In the genomic region with DNA sequence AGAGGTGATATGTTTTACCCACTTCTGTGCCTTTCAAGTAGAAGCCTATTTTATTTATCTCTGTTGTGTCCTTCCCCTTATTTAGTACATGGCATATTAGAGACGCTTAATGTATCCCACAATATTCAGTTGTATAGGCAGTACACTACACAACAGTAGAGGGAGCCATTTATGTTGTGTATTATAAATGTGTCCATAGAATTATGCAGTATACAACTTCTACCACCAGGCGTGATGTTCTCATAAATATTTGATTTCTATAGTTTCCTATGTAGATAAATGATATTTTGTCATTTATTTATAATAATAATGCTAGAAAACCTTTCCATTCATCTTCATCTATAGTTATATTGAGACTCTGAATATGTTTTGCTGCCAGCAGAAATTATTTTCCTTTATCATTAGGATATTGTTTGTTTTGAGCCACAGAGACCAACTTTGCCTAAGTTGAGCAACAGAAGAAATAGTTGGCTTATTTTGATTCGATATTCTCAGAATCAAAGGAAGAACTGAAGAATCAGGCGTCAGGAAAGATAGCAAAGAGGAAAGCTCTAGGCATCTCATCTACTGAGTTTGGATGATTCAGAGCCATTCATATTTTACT, we compare ENCODE assay signal across 9 cellular contexts.
DNase-seq lines count a peak whose midpoint lies in the region; ATAC-seq and TF ChIP-seq lines count a peak whose summit lies in the region.
"Had no signal": no experiment of that assay in that cellular context is flagged by ENCODE, and none has a peak within 500 bp of the region (broad histone marks: within the 10 kb centered on the region; RNA-seq: fewer than 3 reads in every experiment).

No MANE protein-coding gene starts in this region.

- no peak overlapping the region for H3K4me2 ChIP-seq in GM23338

- BruUV-seq in Caco-2 (replicated peaks; lab: Mats Ljungman, UMichigan), result no TSS peak

- H3K36me3 ChIP-seq in Caco-2 (ENCODE audit: control insufficient read depth, insufficient read depth, low read length) (no peaks in the 10 kb centered on the region), GM23338 (ENCODE audit: insufficient read depth) (no peaks in the 10 kb centered on the region)

- H3F3A ChIP-seq in GM23338 (replicated peaks; ENCODE audit: low read depth), result no peaks in the 10 kb centered on the region

- intact Hi-C loops in Caco-2 (cut with micrococcal nuclease; ENCODE audit: unreplicated experiment) (loop anchor here (1.0 kb wide), 1 partner anchor 227 kb away; no protein-coding TSS in a partner anchor), cardiac septum (cut with DNase I) (no loop called here)

- no peaks in the 10 kb centered on the region for H3K4me1 Mint-ChIP-seq in Caco-2 (ENCODE audit: low read depth, unreplicated experiment)
- H3K4me1 Mint-ChIP-seq in GM23338, result no peaks in the 10 kb centered on the region; the same call in 2 of the 3 replicates

- peaks cover 7% of the 10 kb centered on the region for H3K36me3 Mint-ChIP-seq in Caco-2 (ENCODE audit: insufficient read depth, unreplicated experiment)
- H3K36me3 Mint-ChIP-seq in GM23338 (ENCODE audit: low read depth), result peaks cover 40% of the 10 kb centered on the region

- H2AFZ ChIP-seq in GM23338, result no peak overlapping the region

- TF ChIP-seq CTCF in Caco-2 (IDR thresholded peaks at IDR 0.05; ENCODE audit: insufficient read depth in 1 of 2, low read depth in 1 of 2, low read length in 1 of 2, severe bottlenecking in 1 of 2, unreplicated experiment in 1 of 2) (peak; percentile 33 to 37), GM23338 (conservative IDR thresholded peaks at IDR 0.05; ENCODE audit: low read depth in 2 of 2) (peak in 1 of 2 experiments; percentile 34; a peak in 2 of 4 replicates), epithelial cell of esophagus (IDR thresholded peaks at IDR 0.05; ENCODE audit: insufficient read depth, low read depth, low read length, missing control alignments) (peak; percentile 60), GM10266 (IDR thresholded peaks at IDR 0.05; ENCODE audit: control insufficient read depth, insufficient read depth, low read depth, missing control alignments) (no peak)

- H3K27me3 ChIP-seq in Caco-2 (replicated peaks; ENCODE audit: control insufficient read depth, insufficient read depth, low read length) (no peaks in the 10 kb centered on the region), GM23338 (ENCODE audit: insufficient read depth) (no peaks in the 10 kb centered on the region)

- no peaks in the 10 kb centered on the region for H4K20me1 ChIP-seq in GM23338 (replicated peaks; ENCODE audit: insufficient read depth)

- no peak overlapping the region for H3K27ac Mint-ChIP-seq in Caco-2 (ENCODE audit: unreplicated experiment)
- H3K27ac Mint-ChIP-seq in GM23338, result no peak overlapping the region

- POLR2A ChIA-PET in Caco-2 (lab: Charles Lee), result no interaction called here

- H3K4me1 ChIP-seq in Caco-2, result no peaks in the 10 kb centered on the region
- 0 out of 2 replicates have a peak, but pooled peaks cover 7% of the 10 kb centered on the region for H3K4me1 ChIP-seq in GM23338 (ENCODE audit: insufficient read depth)

- H3K9me2 ChIP-seq in GM23338 (ENCODE audit: insufficient read depth), result no peaks in the 10 kb centered on the region

- H3K4me3 ChIP-seq in Caco-2 (ENCODE audit: low read depth, low read length) (no peak overlapping the region), GM23338 (no peak overlapping the region), epithelial cell of esophagus (ENCODE audit: low read length) (no peak overlapping the region)

- CTCF ChIA-PET in Caco-2 (lab: Charles Lee), result no interaction called here

- H3K27me3 Mint-ChIP-seq in Caco-2 (ENCODE audit: insufficient read depth, unreplicated experiment) (no peaks in the 10 kb centered on the region), GM23338 (ENCODE audit: insufficient read depth, low read depth, poor library complexity) (peaks cover under 1% of the 10 kb centered on the region)

- ATAC-seq in GM23338 (no peak), HG03095 (IDR thresholded peaks at IDR 0.05; ENCODE audit: unreplicated experiment) (no peak)

- H3K9me3 Mint-ChIP-seq in Caco-2 (ENCODE audit: unreplicated experiment) (peaks cover 5% of the 10 kb centered on the region), GM23338 (peaks cover 20% of the 10 kb centered on the region)

- DNase-seq in Caco-2 (peak in 1 of 2 experiments; percentile 15), GM23338 (ENCODE audit: low spot score) (peak; percentile 13), M059J (ENCODE audit: low read depth) (peak; percentile 0), epithelial cell of esophagus (ENCODE audit: low read depth) (peak; percentile 68), middle frontal gyrus (ENCODE audit: extremely low spot score, low spot score) (no peak), GM10266 (ENCODE audit: extremely low spot score) (no peak), cardiac septum (ENCODE audit: low spot score) (no peak)

- H3K4me3 Mint-ChIP-seq in Caco-2 (ENCODE audit: unreplicated experiment) (no peak overlapping the region), GM23338 (no peak overlapping the region)

- no peak overlapping the region for H3K27ac ChIP-seq in GM23338 (ENCODE audit: low read depth)
- H3K27ac ChIP-seq: epithelial cell of prostate had no signal

- no peaks in the 10 kb centered on the region for H3K9me3 ChIP-seq in Caco-2

- H3K79me2 ChIP-seq in GM23338 (replicated peaks; ENCODE audit: insufficient read depth), result no peaks in the 10 kb centered on the region

TF ChIP-seq in GM23338, 12 proteins besides CTCF, POLR2A, EP300 and RAD21:
- no peak for TF ChIP-seq CREB1 (CRISPR knock-in tag; IDR thresholded peaks at IDR 0.05; ENCODE audit: low read depth)
- TF ChIP-seq, protein P1, sequence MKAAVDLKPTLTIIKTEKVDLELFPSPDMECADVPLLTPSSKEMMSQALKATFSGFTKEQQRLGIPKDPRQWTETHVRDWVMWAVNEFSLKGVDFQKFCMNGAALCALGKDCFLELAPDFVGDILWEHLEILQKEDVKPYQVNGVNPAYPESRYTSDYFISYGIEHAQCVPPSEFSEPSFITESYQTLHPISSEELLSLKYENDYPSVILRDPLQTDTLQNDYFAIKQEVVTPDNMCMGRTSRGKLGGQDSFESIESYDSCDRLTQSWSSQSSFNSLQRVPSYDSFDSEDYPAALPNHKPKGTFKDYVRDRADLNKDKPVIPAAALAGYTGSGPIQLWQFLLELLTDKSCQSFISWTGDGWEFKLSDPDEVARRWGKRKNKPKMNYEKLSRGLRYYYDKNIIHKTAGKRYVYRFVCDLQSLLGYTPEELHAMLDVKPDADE (IDR thresholded peaks at IDR 0.05), result no peak
- TF ChIP-seq EZH2phosphoT487 (IDR thresholded peaks at IDR 0.05; ENCODE audit: unreplicated experiment), result no peak
- TF ChIP-seq POLR2AphosphoS5 (IDR thresholded peaks at IDR 0.05; ENCODE audit: low read depth), result no peak
- TF ChIP-seq, protein P2, sequence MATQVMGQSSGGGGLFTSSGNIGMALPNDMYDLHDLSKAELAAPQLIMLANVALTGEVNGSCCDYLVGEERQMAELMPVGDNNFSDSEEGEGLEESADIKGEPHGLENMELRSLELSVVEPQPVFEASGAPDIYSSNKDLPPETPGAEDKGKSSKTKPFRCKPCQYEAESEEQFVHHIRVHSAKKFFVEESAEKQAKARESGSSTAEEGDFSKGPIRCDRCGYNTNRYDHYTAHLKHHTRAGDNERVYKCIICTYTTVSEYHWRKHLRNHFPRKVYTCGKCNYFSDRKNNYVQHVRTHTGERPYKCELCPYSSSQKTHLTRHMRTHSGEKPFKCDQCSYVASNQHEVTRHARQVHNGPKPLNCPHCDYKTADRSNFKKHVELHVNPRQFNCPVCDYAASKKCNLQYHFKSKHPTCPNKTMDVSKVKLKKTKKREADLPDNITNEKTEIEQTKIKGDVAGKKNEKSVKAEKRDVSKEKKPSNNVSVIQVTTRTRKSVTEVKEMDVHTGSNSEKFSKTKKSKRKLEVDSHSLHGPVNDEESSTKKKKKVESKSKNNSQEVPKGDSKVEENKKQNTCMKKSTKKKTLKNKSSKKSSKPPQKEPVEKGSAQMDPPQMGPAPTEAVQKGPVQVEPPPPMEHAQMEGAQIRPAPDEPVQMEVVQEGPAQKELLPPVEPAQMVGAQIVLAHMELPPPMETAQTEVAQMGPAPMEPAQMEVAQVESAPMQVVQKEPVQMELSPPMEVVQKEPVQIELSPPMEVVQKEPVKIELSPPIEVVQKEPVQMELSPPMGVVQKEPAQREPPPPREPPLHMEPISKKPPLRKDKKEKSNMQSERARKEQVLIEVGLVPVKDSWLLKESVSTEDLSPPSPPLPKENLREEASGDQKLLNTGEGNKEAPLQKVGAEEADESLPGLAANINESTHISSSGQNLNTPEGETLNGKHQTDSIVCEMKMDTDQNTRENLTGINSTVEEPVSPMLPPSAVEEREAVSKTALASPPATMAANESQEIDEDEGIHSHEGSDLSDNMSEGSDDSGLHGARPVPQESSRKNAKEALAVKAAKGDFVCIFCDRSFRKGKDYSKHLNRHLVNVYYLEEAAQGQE (IDR thresholded peaks at IDR 0.05; ENCODE audit: unreplicated experiment), result no peak
- no peak for TF ChIP-seq NANOG (IDR thresholded peaks at IDR 0.05; ENCODE audit: borderline replicate concordance)
- no peak for TF ChIP-seq STAT1 (IDR thresholded peaks at IDR 0.05; ENCODE audit: unreplicated experiment)
- TF ChIP-seq ZNF114 (CRISPR knock-in tag; IDR thresholded peaks at IDR 0.05), result no peak
- no peak for TF ChIP-seq EZH2 (IDR thresholded peaks at IDR 0.05; ENCODE audit: low read depth, unreplicated experiment)
- TF ChIP-seq ZNF331 (CRISPR knock-in tag; IDR thresholded peaks at IDR 0.05; ENCODE audit: low read depth), result no peak
- no peak for TF ChIP-seq JUNB (IDR thresholded peaks at IDR 0.05; ENCODE audit: unreplicated experiment)

Comparison
In these comparisons a context has a peak if more than half of its experiments do, and no peak if none do; other contexts are left out.
1. DNase-seq: peak in GM23338 (single experiment), M059J (single experiment) and epithelial cell of esophagus (single experiment); none in middle frontal gyrus (single experiment), GM10266 (single experiment) and cardiac septum (single experiment).